Comparison of ENCODE assay signal across 8 cellular contexts in the genomic region with DNA sequence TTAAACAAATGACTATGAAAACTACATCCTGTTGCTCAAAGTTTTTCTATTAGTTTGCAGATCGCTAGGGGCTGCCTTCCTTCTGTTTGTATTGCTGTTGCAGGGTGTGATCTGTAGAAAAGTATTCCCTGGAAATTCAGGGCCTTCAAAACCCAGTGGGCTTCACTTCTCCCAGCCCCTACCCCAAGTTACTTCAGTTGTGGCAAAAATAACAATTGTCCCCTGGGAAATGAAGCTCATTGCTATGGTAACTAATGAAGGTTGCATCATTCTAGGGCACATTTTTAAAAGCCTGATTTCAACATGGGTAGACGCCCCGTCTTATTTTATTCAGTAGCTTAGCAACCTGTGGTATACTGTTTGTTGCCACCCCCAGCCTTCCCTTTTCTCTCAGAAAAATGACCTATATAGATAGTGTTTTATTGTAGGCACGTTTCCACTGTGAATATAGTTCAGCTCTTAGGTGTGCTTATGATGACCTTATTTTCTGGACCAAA.
DNase-seq lines count a peak whose midpoint lies in the region; ATAC-seq and TF ChIP-seq lines count a peak whose summit lies in the region.

No MANE protein-coding gene starts in this region.

- no peak for TF ChIP-seq EP300 in gastroesophageal sphincter (IDR thresholded peaks at IDR 0.05)

- no peak overlapping the region for H3K4me3 Mint-ChIP-seq in Calu3 (ENCODE audit: low read depth, unreplicated experiment)
- H3K4me3 Mint-ChIP-seq in activated CD4-positive, alpha-beta memory T cell treated with anti-CD3 and anti-CD28 coated beads for 36 hours = peak overlapping the region; percentile 38

- no peaks in the 10 kb centered on the region for H3K9me3 Mint-ChIP-seq in Calu3 (ENCODE audit: low read depth, unreplicated experiment)
- no peaks in the 10 kb centered on the region for H3K9me3 Mint-ChIP-seq in activated CD4-positive, alpha-beta memory T cell treated with anti-CD3 and anti-CD28 coated beads for 36 hours

- ATAC-seq in HG03342 (IDR thresholded peaks at IDR 0.05; ENCODE audit: unreplicated experiment) (peak; percentile 83), gastroesophageal sphincter (peak; percentile 78), GM19395 (IDR thresholded peaks at IDR 0.05; ENCODE audit: unreplicated experiment) (no peak)
- ATAC-seq in stimulated activated naive CD8-positive, alpha-beta T cell treated with anti-CD3 and anti-CD28 coated beads, Interleukin-15, Interleukin-2, amounts not matched to agents 100 U/mL and 50 U/mL, for 24 hours = peak; percentile 45

- intact Hi-C loops in Calu3 (cut with micrococcal nuclease; ENCODE audit: unreplicated experiment) (no loop called here), testis (cut with DNase I; ENCODE audit: low total_unique reads) (no loop called here), spleen (cut with DNase I; ENCODE audit: low total_unique reads) (no loop called here)
- intact Hi-C loops in activated CD4-positive, alpha-beta memory T cell treated with anti-CD3 and anti-CD28 coated beads for 36 hours (cut with micrococcal nuclease) = loop anchor here (1.0 to 2.0 kb wide), 5 partner anchors 26 to 192 kb away; a partner anchor contains a TSS

- POLR2A ChIA-PET in activated CD4-positive, alpha-beta memory T cell treated with anti-CD3 and anti-CD28 coated beads for 36 hours (lab: Charles Lee) = interaction anchor here (0.5 to 2.9 kb wide), 5 partner anchors 12 to 192 kb away, joined by 3 to 20 read pairs (median 5); a partner anchor contains a TSS

- TF ChIP-seq CTCF in Calu3 (IDR thresholded peaks at IDR 0.05; ENCODE audit: unreplicated experiment) (no peak), gastroesophageal sphincter (IDR thresholded peaks at IDR 0.05) (no peak), testis (IDR thresholded peaks at IDR 0.05) (no peak), spleen (IDR thresholded peaks at IDR 0.05 in 8 of 11, conservative IDR thresholded peaks at IDR 0.05 in 3 of 11) (no peak)

- WGBS in gastroesophageal sphincter (ENCODE audit: low coverage in 1 of 2), 2 donors = 8 to 47% methylated on average over 4 of the region's 4 CpGs
- WGBS in testis, 2 donors = 52 to 56% methylated on average over 4 of the region's 4 CpGs
- 13 to 40% (median 26%) methylated on average over 4 of the region's 4 CpGs for WGBS in spleen, 5 donors

- DNase-seq in Calu3 (no peak), testis (no peak), spleen (no peak)
- DNase-seq in activated CD4-positive, alpha-beta memory T cell treated with anti-CD3 and anti-CD28 coated beads for 36 hours = peak; percentile 32
- DNase-seq in stimulated activated naive CD8-positive, alpha-beta T cell treated with anti-CD3 and anti-CD28 coated beads, Interleukin-15, Interleukin-2, amounts not matched to agents 100 U/mL and 50 U/mL, for 24 hours = no peak

- CTCF ChIA-PET in Calu3 (lab: Charles Lee) = interaction anchor here (0.5 to 0.8 kb wide), 2 partner anchors 17 to 103 kb away, joined by 3 to 4 read pairs; no protein-coding TSS in a partner anchor
- CTCF ChIA-PET in activated CD4-positive, alpha-beta memory T cell treated with anti-CD3 and anti-CD28 coated beads for 36 hours (lab: Charles Lee) = interaction anchor here (0.6 to 1.8 kb wide), 7 partner anchors 15 to 359 kb away, joined by 3 to 7 read pairs (median 3); a partner anchor contains a TSS

- no peak overlapping the region for H3K4me3 ChIP-seq in gastroesophageal sphincter
- H3K4me3 ChIP-seq in testis = no peak overlapping the region
- no peak overlapping the region for H3K4me3 ChIP-seq in spleen

- H3K27ac ChIP-seq in gastroesophageal sphincter (peak overlapping the region in 1 of 4 donors; percentile 35), testis (no peak overlapping the region), spleen (peak overlapping the region in 4 of 8 donors; percentile 22 to 61 (median 44))

- H3K27me3 Mint-ChIP-seq in Calu3 (ENCODE audit: unreplicated experiment) = no peaks in the 10 kb centered on the region
- H3K27me3 Mint-ChIP-seq in activated CD4-positive, alpha-beta memory T cell treated with anti-CD3 and anti-CD28 coated beads for 36 hours = no peaks in the 10 kb centered on the region

- H3K27me3 ChIP-seq in gastroesophageal sphincter (no peaks in the 10 kb centered on the region), testis (no peaks in the 10 kb centered on the region), spleen (replicated peaks in 1 of 7) (no peaks in the 10 kb centered on the region)

- no peaks in the 10 kb centered on the region for H3K36me3 ChIP-seq in gastroesophageal sphincter
- no peaks in the 10 kb centered on the region for H3K36me3 ChIP-seq in testis (ENCODE audit: low read depth, missing control alignments)
- no peaks in the 10 kb centered on the region for H3K36me3 ChIP-seq in spleen

- H3K36me3 Mint-ChIP-seq in Calu3 (ENCODE audit: insufficient read depth, unreplicated experiment) = no peaks in the 10 kb centered on the region
- no peaks in the 10 kb centered on the region for H3K36me3 Mint-ChIP-seq in activated CD4-positive, alpha-beta memory T cell treated with anti-CD3 and anti-CD28 coated beads for 36 hours

- peaks cover 35% of the 10 kb centered on the region for H3K4me1 Mint-ChIP-seq in Calu3 (ENCODE audit: low read depth, unreplicated experiment)
- H3K4me1 Mint-ChIP-seq in activated CD4-positive, alpha-beta memory T cell treated with anti-CD3 and anti-CD28 coated beads for 36 hours (ENCODE audit: low read depth) = peaks cover 46% of the 10 kb centered on the region

- H3K9me3 ChIP-seq in gastroesophageal sphincter = no peaks in the 10 kb centered on the region
- no peaks in the 10 kb centered on the region for H3K9me3 ChIP-seq in testis
- H3K9me3 ChIP-seq in spleen = no peaks in the 10 kb centered on the region

- H3K4me1 ChIP-seq in gastroesophageal sphincter (peaks cover 7 to 36% (median 15%) of the 10 kb centered on the region in 3 donors), testis (peaks cover 31% of the 10 kb centered on the region), spleen (peaks cover 4 to 51% (median 38%) of the 10 kb centered on the region in 6 donors)

- TF ChIP-seq POLR2A in gastroesophageal sphincter (IDR thresholded peaks at IDR 0.05) (no peak), testis (IDR thresholded peaks at IDR 0.05) (no peak), spleen (IDR thresholded peaks at IDR 0.05) (no peak)

- BruUV-seq in Calu3 (replicated peaks; lab: Mats Ljungman, UMichigan) = no TSS peak

- H3K27ac Mint-ChIP-seq in Calu3 (ENCODE audit: unreplicated experiment) = peak overlapping the region; percentile 24
- H3K27ac Mint-ChIP-seq in activated CD4-positive, alpha-beta memory T cell treated with anti-CD3 and anti-CD28 coated beads for 36 hours = peak overlapping the region; percentile 68
